10 cellular contexts compared by ENCODE assay signal in genomic region chr1:93661829-93662474, GRCh38. TPM values are rescaled to one million over a fixed set of nuclear protein-coding genes. Genes with fewer than 3 reads are reported as not detected.
DNase-seq lines count a peak whose midpoint lies in the region; ATAC-seq and TF ChIP-seq lines count a peak whose summit lies in the region.
"Had no signal": no experiment of that assay in that cellular context is flagged by ENCODE, and none has a peak within 500 bp of the region (broad histone marks: within the 10 kb centered on the region; RNA-seq: fewer than 3 reads in every experiment).

No MANE protein-coding gene starts in this region.

- H3K9me2 ChIP-seq in Karpas-422 (replicated peaks; ENCODE audit: insufficient read depth, low read length), result no peaks in the 10 kb centered on the region

- peak overlapping the region; percentile 52 for H3K27ac ChIP-seq in mammary epithelial cell (ENCODE audit: insufficient read depth, low read depth, low read length)
- H3K27ac ChIP-seq in muscle layer of colon (ENCODE audit: low read depth, low read length), result peak overlapping the region; percentile 48
- H3K27ac ChIP-seq in Karpas-422 (ENCODE audit: low read length), result no peak overlapping the region
- H3K27ac ChIP-seq: HL-60 had no signal

- H3K27me3 ChIP-seq in Caco-2 (replicated peaks; ENCODE audit: control insufficient read depth, insufficient read depth, low read length) (no peaks in the 10 kb centered on the region), mammary epithelial cell (ENCODE audit: insufficient read depth, low read length) (no peaks in the 10 kb centered on the region), muscle layer of colon (ENCODE audit: control insufficient read depth in 1 of 2, insufficient read depth in 2 of 2, low read length in 2 of 2) (no peaks in the 10 kb centered on the region), Karpas-422 (ENCODE audit: low read length) (no peaks in the 10 kb centered on the region)

- H3K4me3 ChIP-seq in Caco-2 (ENCODE audit: low read depth, low read length), result no peak overlapping the region
- H3K4me3 ChIP-seq in mammary epithelial cell (replicated peaks in 1 of 3; ENCODE audit: insufficient read depth in 1 of 3, low read depth in 2 of 3, low read length in 3 of 3), result peak overlapping the region in 1 of 3 experiments; percentile 12
- peak overlapping the region; percentile 13 to 16 for H3K4me3 ChIP-seq in muscle layer of colon (ENCODE audit: low read depth in 1 of 2, low read length in 2 of 2)
- no peak overlapping the region for H3K4me3 ChIP-seq in Karpas-422 (ENCODE audit: low read length)

- BruUV-seq in Caco-2 (replicated peaks; lab: Mats Ljungman, UMichigan) (no TSS peak), mammary epithelial cell (replicated peaks; lab: Mats Ljungman, UMichigan) (no TSS peak)

- no peaks in the 10 kb centered on the region for H3K36me3 Mint-ChIP-seq in Caco-2 (ENCODE audit: insufficient read depth, unreplicated experiment)

- H3K36me3 ChIP-seq in Caco-2 (ENCODE audit: control insufficient read depth, insufficient read depth, low read length), result no peaks in the 10 kb centered on the region
- peaks cover 39% of the 10 kb centered on the region for H3K36me3 ChIP-seq in mammary epithelial cell (ENCODE audit: insufficient read depth, low read length)
- H3K36me3 ChIP-seq in muscle layer of colon (ENCODE audit: insufficient read depth, low read length), result no peaks in the 10 kb centered on the region
- no peaks in the 10 kb centered on the region for H3K36me3 ChIP-seq in Karpas-422 (ENCODE audit: insufficient read depth, low read length)

- 57% methylated on average over 7 of the region's 7 CpGs for WGBS in mammary epithelial cell (ENCODE audit: low coverage, missing lambda C conversion rate)

- in situ Hi-C loops in mammary epithelial cell (cut with MboI; ENCODE audit: low sequenced_read_pairs in 2 of 2), result no loop called here

- dilution Hi-C loops in mammary epithelial cell (cut with HindIII; ENCODE audit: low sequenced_read_pairs), result no loop called here

- intact Hi-C loops in Caco-2 (cut with micrococcal nuclease; ENCODE audit: unreplicated experiment) (no loop called here), mammary epithelial cell (cut with micrococcal nuclease) (no loop called here)

- H3K4me1 ChIP-seq in Caco-2 (peaks cover 34% of the 10 kb centered on the region), mammary epithelial cell (ENCODE audit: insufficient read depth, low read length) (peaks cover 51% of the 10 kb centered on the region), muscle layer of colon (ENCODE audit: insufficient read depth, low read length) (peaks cover 57% of the 10 kb centered on the region), Karpas-422 (ENCODE audit: low read length) (no peaks in the 10 kb centered on the region)

- POLR2A ChIA-PET in Caco-2 (lab: Charles Lee), result no interaction called here

- peaks cover 19% of the 10 kb centered on the region for H4K20me1 ChIP-seq in mammary epithelial cell (ENCODE audit: insufficient read depth, low read length)
- no peaks in the 10 kb centered on the region for H4K20me1 ChIP-seq in Karpas-422 (ENCODE audit: insufficient read depth, low read depth, low read length)

- CTCF ChIA-PET in Caco-2 (lab: Charles Lee), result no interaction called here
- CTCF ChIA-PET in mammary epithelial cell (lab: Charles Lee; ENCODE audit: low non-redundant PET), result interaction anchor here (0.6 to 0.7 kb wide), 2 partner anchors 155 to 360 kb away, joined by 3 to 5 read pairs; no protein-coding TSS in a partner anchor

- H3K27me3 Mint-ChIP-seq in Caco-2 (ENCODE audit: insufficient read depth, unreplicated experiment), result no peaks in the 10 kb centered on the region

- no peak overlapping the region for H2AFZ ChIP-seq in mammary epithelial cell (ENCODE audit: low read depth, low read length)
- H2AFZ ChIP-seq in Karpas-422 (ENCODE audit: low read length), result no peak overlapping the region

- H3K9me3 Mint-ChIP-seq in Caco-2 (ENCODE audit: unreplicated experiment), result no peaks in the 10 kb centered on the region

- DNase-seq in Caco-2 (no peak), HK-2 (ENCODE audit: unreplicated experiment) (peak; percentile 37), mammary epithelial cell (peak; percentile 38), NCI-H524 treated with DMSO at 0.1 percent for 48 hours (lab: John Stamatoyannopoulos, UW) (no peak), Karpas-422 (no peak)
- DNase-seq: stimulated activated CD4-positive, alpha-beta T cell treated with anti-CD3 and anti-CD28 coated beads, Interleukin-1b, Interleukin-23, amount 100 ng/mL, for 48 hours had no signal

- peak overlapping the region; percentile 65 for H3K4me2 ChIP-seq in mammary epithelial cell (ENCODE audit: insufficient read depth, low read depth, low read length)
- no peak overlapping the region for H3K4me2 ChIP-seq in Karpas-422 (ENCODE audit: low read depth, low read length, poor library complexity, severe bottlenecking)

- H3K27ac Mint-ChIP-seq in Caco-2 (ENCODE audit: unreplicated experiment), result peak overlapping the region; percentile 2

- H3K4me1 Mint-ChIP-seq in Caco-2 (ENCODE audit: low read depth, unreplicated experiment), result peaks cover 24% of the 10 kb centered on the region

- H3K9ac ChIP-seq in mammary epithelial cell (ENCODE audit: insufficient read depth, low read length) (no peak overlapping the region), muscle layer of colon (ENCODE audit: low read length) (no peak overlapping the region), Karpas-422 (ENCODE audit: low read length) (no peak overlapping the region)

- H3K4me3 Mint-ChIP-seq in Caco-2 (ENCODE audit: unreplicated experiment), result no peak overlapping the region

- ATAC-seq in HG03097 (IDR thresholded peaks at IDR 0.05; ENCODE audit: low FRiP score, unreplicated experiment) (no peak), HG03521 (IDR thresholded peaks at IDR 0.05; ENCODE audit: unreplicated experiment) (no peak)

- TF ChIP-seq CTCF in Caco-2 (IDR thresholded peaks at IDR 0.05; ENCODE audit: insufficient read depth in 1 of 2, low read depth in 1 of 2, low read length in 1 of 2, severe bottlenecking in 1 of 2, unreplicated experiment in 1 of 2) (no peak), mammary epithelial cell (conservative IDR thresholded peaks at IDR 0.05 in 1 of 2, IDR thresholded peaks at IDR 0.05 in 1 of 2; ENCODE audit: extremely low read depth in 1 of 2, insufficient read depth in 1 of 2, low read depth in 1 of 2, low read length in 2 of 2) (no peak)

- no peaks in the 10 kb centered on the region for H3K9me3 ChIP-seq in Caco-2
- H3K9me3 ChIP-seq in mammary epithelial cell (replicated peaks; ENCODE audit: insufficient read depth, low read length), result no peaks in the 10 kb centered on the region
- H3K9me3 ChIP-seq in muscle layer of colon (ENCODE audit: low read length), result no peaks in the 10 kb centered on the region
- H3K9me3 ChIP-seq in Karpas-422 (ENCODE audit: low read length), result no peaks in the 10 kb centered on the region

- H3K79me2 ChIP-seq in mammary epithelial cell (ENCODE audit: insufficient read depth, low read length) (peaks cover 99% of the 10 kb centered on the region), Karpas-422 (ENCODE audit: low read length) (0 out of 2 replicates have a peak, but pooled peaks cover 4% of the 10 kb centered on the region)

RNA-seq across cellular contexts. Expression of gene BCAR3, which starts 19.7 kb away (rescaled TPM):
- total RNA-seq in Caco-2 (2022) (9.3 and 9.9 TPM in 2 replicates), mammary epithelial cell (100 to 1,000 TPM in 1 of 2 donors, 10 to 100 TPM in 1; 93.0 to 171 TPM)
- polyA plus RNA-seq in mammary epithelial cell, result 123 TPM
- polyA minus RNA-seq in mammary epithelial cell, result 185 TPM
- total RNA-seq in Karpas-422 (2014; rRNA removed; shearing (Covaris generic); ENCODE audit: low replicate concordance), result 9.9 and 12.6 TPM in 2 replicates

Comparison
In these comparisons a context has a peak if more than half of its experiments do, and no peak if none do; other contexts are left out.
1. DNase-seq: peak in HK-2 (single experiment) and mammary epithelial cell (single experiment); none in Caco-2 (0 of 2), NCI-H524 treated with DMSO at 0.1 percent for 48 hours (single experiment) and Karpas-422 (single experiment).
2. H3K4me3 ChIP-seq: peak in muscle layer of colon (2 of 2); none in Caco-2 (single experiment) and Karpas-422 (single experiment).